8 cellular contexts compared by ENCODE assay signal in the genomic region with DNA sequence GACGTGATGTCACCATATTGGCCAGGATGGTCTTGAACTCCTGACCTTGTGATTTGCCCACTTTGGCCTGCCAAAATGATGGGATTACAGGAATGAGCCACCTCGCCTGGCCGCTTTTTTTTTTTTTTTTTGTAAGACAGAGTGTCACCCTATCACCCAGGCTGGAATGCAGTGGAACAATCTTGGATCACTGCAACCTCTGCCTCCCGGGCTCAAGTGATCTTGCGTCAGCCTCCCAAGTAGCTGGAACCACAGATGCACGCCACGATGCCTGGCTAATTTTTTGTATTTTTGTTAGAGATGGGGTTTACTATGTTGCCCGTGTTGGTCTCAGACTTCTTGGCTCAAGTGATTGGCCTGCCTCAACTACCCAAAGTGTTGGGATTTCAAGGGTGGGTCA. TPM values are rescaled to one million over a fixed set of nuclear protein-coding genes. Genes with fewer than 3 reads are reported as not detected.
"Had no signal": no experiment of that assay in that cellular context is flagged by ENCODE, and none has a peak within 500 bp of the region (broad histone marks: within the 10 kb centered on the region; RNA-seq: fewer than 3 reads in every experiment).

No MANE protein-coding gene starts in this region.

- H3K27ac ChIP-seq: HL-60 had no signal

- H3K4me1 Mint-ChIP-seq: IgD-negative memory B cell had no signal

- ATAC-seq: HepG2, K562 had no signal

- H3K27ac Mint-ChIP-seq: IgD-negative memory B cell had no signal

- H3K4me3 ChIP-seq: K562 had no signal

- DNase-seq: IMR-90, KBM-7, KG1 had no signal

- H3K27me3 Mint-ChIP-seq: IgD-negative memory B cell had no signal

RNA-seq across cellular contexts. Expression of a gene that starts 45.2 kb away (rescaled TPM):
- total RNA-seq: HepG2, HT-29 had no signal
- polyA plus RNA-seq: HepG2 had no signal
